In genomic region chr2:196613302-196613701, GRCh38 we compare ENCODE assay signal across 24 cellular contexts.
"Had no signal": no experiment of that assay in that cellular context is flagged by ENCODE, and none has a peak within 500 bp of the region (broad histone marks: within the 10 kb centered on the region; RNA-seq: fewer than 3 reads in every experiment).

No MANE protein-coding gene starts in this region.

- H3K9me3 Mint-ChIP-seq: activated naive CD4-positive, alpha-beta T cell treated with anti-CD3 and anti-CD28 coated beads, Interleukin-2, amount 50 U/mL, for 24 hours; activated T-cell treated with anti-CD3 and anti-CD28 coated beads, Interleukin-2, amount 50 U/mL, for 4 hours; mesothelial cell of epicardium; natural killer cell treated with Interleukin-12 subunit alpha and Interleukin-12 subunit beta and Interleukin-15 and Interleukin-18, amount 100 ng/mL, for 72 hours; T-cell had no signal

- H3K27me3 ChIP-seq: ascending aorta, breast epithelium, gastrocnemius medialis, left lung, tibial artery had no signal

- H3K27ac ChIP-seq: ascending aorta, breast epithelium, gastrocnemius medialis, left lung, tibial artery had no signal

- H3K4me3 ChIP-seq: ascending aorta, breast epithelium, gastrocnemius medialis, left lung, tibial artery had no signal

- H3K27ac Mint-ChIP-seq: activated naive CD4-positive, alpha-beta T cell treated with anti-CD3 and anti-CD28 coated beads, Interleukin-2, amount 50 U/mL, for 24 hours; mesothelial cell of epicardium; natural killer cell treated with Interleukin-12 subunit alpha and Interleukin-12 subunit beta and Interleukin-15 and Interleukin-18, amount 100 ng/mL, for 72 hours; T-cell had no signal

- H3K36me3 Mint-ChIP-seq: activated naive CD4-positive, alpha-beta T cell treated with anti-CD3 and anti-CD28 coated beads, Interleukin-2, amount 50 U/mL, for 24 hours; mesothelial cell of epicardium; natural killer cell treated with Interleukin-12 subunit alpha and Interleukin-12 subunit beta and Interleukin-15 and Interleukin-18, amount 100 ng/mL, for 72 hours; T-cell had no signal

- H3K4me1 ChIP-seq: ascending aorta, breast epithelium, gastrocnemius medialis, left lung, tibial artery had no signal

- DNase-seq: activated CD4-positive, alpha-beta T cell treated with anti-CD3 and anti-CD28 coated beads, Interleukin-2, amount 50 U/mL, for 1 hour; activated CD8-positive, alpha-beta memory T cell treated with anti-CD3 and anti-CD28 coated beads, Interleukin-2, amount 50 U/mL, for 4 hours; activated T-cell treated with anti-CD3 and anti-CD28 coated beads, Interleukin-2, amount 50 U/mL, for 4 hours; cerebellar nuclear complex; effector CD4-positive, alpha-beta T cell; gastrocnemius medialis; head of caudate nucleus; left lung; nucleus accumbens; posterior cingulate gyrus; retina; stimulated activated CD4-positive, alpha-beta T cell treated with anti-CD3 and anti-CD28 coated beads, Interleukin-2, amount 100 ng/mL, for 24 hours; stimulated activated naive CD4-positive, alpha-beta T cell treated with Interleukin-2 at 50 U/mL for 16 hours; substantia nigra; T-cell; tibial artery had no signal

- H3K4me3 Mint-ChIP-seq: activated naive CD4-positive, alpha-beta T cell treated with anti-CD3 and anti-CD28 coated beads, Interleukin-2, amount 50 U/mL, for 24 hours; activated T-cell treated with anti-CD3 and anti-CD28 coated beads, Interleukin-2, amount 50 U/mL, for 4 hours; mesothelial cell of epicardium; natural killer cell treated with Interleukin-12 subunit alpha and Interleukin-12 subunit beta and Interleukin-15 and Interleukin-18, amount 100 ng/mL, for 72 hours; T-cell had no signal

- ATAC-seq: activated CD4-positive, CD25-positive, alpha-beta regulatory T cell treated with anti-CD3 and anti-CD28 coated beads, Interleukin-2, amount 50 U/mL, for 24 hours; activated T-cell treated with anti-CD3 and anti-CD28 coated beads, Interleukin-2, amount 50 U/mL, for 4 hours; gastrocnemius medialis; left lung; natural killer cell treated with Interleukin-12 subunit alpha and Interleukin-12 subunit beta and Interleukin-15 and Interleukin-18, amount 100 ng/mL, for 72 hours; T-cell had no signal

- H3K9me3 ChIP-seq: ascending aorta, breast epithelium, gastrocnemius medialis, left lung, tibial artery had no signal

- H3K4me1 Mint-ChIP-seq: activated naive CD4-positive, alpha-beta T cell treated with anti-CD3 and anti-CD28 coated beads, Interleukin-2, amount 50 U/mL, for 24 hours; mesothelial cell of epicardium; T-cell had no signal

- FAIRE-seq: endothelial cell of umbilical vein, urothelium cell line had no signal

- H3K36me3 ChIP-seq: ascending aorta, breast epithelium, gastrocnemius medialis, left lung, tibial artery had no signal
